In the genomic region with DNA sequence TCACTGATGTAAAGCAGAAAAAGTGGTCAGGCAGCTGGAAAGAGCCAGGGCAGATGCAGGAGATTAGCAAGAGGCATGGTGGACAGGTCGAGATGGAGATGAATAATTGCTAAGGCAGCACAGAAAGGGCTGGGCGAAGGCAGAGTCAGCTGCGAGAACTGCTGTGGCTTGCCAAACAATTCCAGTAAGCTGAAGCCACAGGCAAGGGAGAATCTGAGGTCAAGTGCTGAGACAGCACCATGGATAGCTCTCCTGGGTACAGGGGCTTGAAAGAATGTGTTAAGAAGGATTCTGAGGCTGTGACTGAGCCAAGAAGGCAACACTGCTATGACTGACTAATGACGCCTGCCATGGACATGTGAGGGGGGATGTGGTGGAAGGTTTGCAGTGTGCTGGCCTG, we compare ENCODE assay signal across 9 cellular contexts.
DNase-seq lines count a peak whose midpoint lies in the region; ATAC-seq, FAIRE-seq and TF ChIP-seq lines count a peak whose summit lies in the region.
"Had no signal": no experiment of that assay in that cellular context is flagged by ENCODE, and none has a peak within 500 bp of the region (broad histone marks: within the 10 kb centered on the region; RNA-seq: fewer than 3 reads in every experiment).

No MANE protein-coding gene starts in this region.

- no peak overlapping the region for H3K4me3 ChIP-seq in NB4 (ENCODE audit: low read depth, low read length)
- no peak overlapping the region for H3K4me3 ChIP-seq in endothelial cell of umbilical vein (replicated peaks in 1 of 3; ENCODE audit: insufficient read depth in 1 of 3, low read depth in 1 of 3, low read length in 3 of 3)
- H3K4me3 ChIP-seq in HepG2 (replicated peaks in 1 of 3; ENCODE audit: insufficient read depth in 1 of 3, low read depth in 2 of 3, low read length in 3 of 3): no peak overlapping the region

- 18% methylated on average over 4 of the region's 4 CpGs for WGBS in HepG2 (ENCODE audit: low lambda C conversion rate)

- H3K9me3 ChIP-seq in endothelial cell of umbilical vein (replicated peaks; ENCODE audit: control insufficient read depth, insufficient read depth, low read length): no peaks in the 10 kb centered on the region
- no peaks in the 10 kb centered on the region for H3K9me3 ChIP-seq in HepG2 (ENCODE audit: low read length)

- no peak overlapping the region for H3K9ac ChIP-seq in endothelial cell of umbilical vein (replicated peaks; ENCODE audit: extremely low read depth, insufficient read depth, low read length)
- no peak overlapping the region for H3K9ac ChIP-seq in HepG2 (ENCODE audit: insufficient read depth, low read depth, low read length)

- FAIRE-seq in endothelial cell of umbilical vein (lab: Jason Lieb, UNC) (peak; percentile 61), HepG2 (lab: Jason Lieb, UNC) (no peak)

- H3K9me1 ChIP-seq in endothelial cell of umbilical vein (replicated peaks; ENCODE audit: control insufficient read depth, extremely low read depth, insufficient read depth, low read length): no peaks in the 10 kb centered on the region

- H3K79me2 ChIP-seq in endothelial cell of umbilical vein (ENCODE audit: control insufficient read depth, insufficient read depth, low read length): no peaks in the 10 kb centered on the region
- no peaks in the 10 kb centered on the region for H3K79me2 ChIP-seq in HepG2 (ENCODE audit: insufficient read depth, low read length)

- TF ChIP-seq EP300 in HepG2 (IDR thresholded peaks at IDR 0.05; ENCODE audit: low read depth in 2 of 2, low read length in 2 of 2) (no peak), HepG2 (CRISPR knock-in tag; IDR thresholded peaks at IDR 0.05; ENCODE audit: borderline replicate concordance) (no peak)

- dilution Hi-C loops in endothelial cell of umbilical vein (cut with MboI; ENCODE audit: extremely low pct_ligation_motif_present, low sequenced_read_pairs): no loop called here

- CTCF ChIA-PET in endothelial cell of umbilical vein (lab: Charles Lee): interaction anchor here (0.7 to 2.2 kb wide), 4 partner anchors 10 to 113 kb away, joined by 3 to 7 read pairs (median 4); no protein-coding TSS in a partner anchor
- CTCF ChIA-PET in HepG2 (lab: Yijun Ruan, JAX; ENCODE audit: low intra/inter-chr PET ratio, low total read pairs): no interaction called here

- ATAC-seq in HepG2: no peak

- H3K36me3 ChIP-seq in endothelial cell of umbilical vein (ENCODE audit: control insufficient read depth in 2 of 2, extremely low read depth in 1 of 2, insufficient read depth in 2 of 2, low read length in 2 of 2) (no peaks in the 10 kb centered on the region), HepG2 (replicated peaks in 1 of 2; ENCODE audit: control insufficient read depth in 1 of 2, insufficient read depth in 2 of 2, low read length in 2 of 2) (no peaks in the 10 kb centered on the region)

- H3K27me3 ChIP-seq in endothelial cell of umbilical vein (ENCODE audit: control insufficient read depth in 2 of 2, insufficient read depth in 2 of 2, low read length in 2 of 2) (no peaks in the 10 kb centered on the region), HepG2 (ENCODE audit: control insufficient read depth in 1 of 2, insufficient read depth in 2 of 2, low read length in 2 of 2) (no peaks in the 10 kb centered on the region)

- intact Hi-C loops in endothelial cell of umbilical vein (cut with micrococcal nuclease): no loop called here
- intact Hi-C loops in HepG2 (cut with micrococcal nuclease; ENCODE audit: unreplicated experiment): no loop called here

- TF ChIP-seq RAD21 in HepG2 (CRISPR knock-in tag; IDR thresholded peaks at IDR 0.05): no peak

- BruUV-seq in endothelial cell of umbilical vein (replicated peaks; lab: Mats Ljungman, UMichigan): no TSS peak
- BruUV-seq in HepG2 (replicated peaks; lab: Mats Ljungman, UMichigan): no TSS peak

- TF ChIP-seq CTCF in AG09319 (IDR thresholded peaks at IDR 0.05; ENCODE audit: low read depth, low read length): no peak
- TF ChIP-seq CTCF in NB4 (IDR thresholded peaks at IDR 0.05; ENCODE audit: low read depth, low read length): no peak
- no peak for TF ChIP-seq CTCF in endothelial cell of umbilical vein (IDR thresholded peaks at IDR 0.05; ENCODE audit: extremely low read depth in 1 of 2, insufficient read depth in 1 of 2, low read depth in 1 of 2, low read length in 2 of 2)
- no peak for TF ChIP-seq CTCF in HepG2 (CRISPR knock-in tag; IDR thresholded peaks at IDR 0.05)

- POLR2A ChIA-PET in endothelial cell of umbilical vein (lab: Charles Lee) (no interaction called here), HepG2 (lab: Yijun Ruan, JAX) (no interaction called here)

- peak; percentile 28 for DNase-seq in AG09319 (ENCODE audit: extremely low read depth, low read depth)
- DNase-seq in NB4 (ENCODE audit: low read depth): peak; percentile 51
- DNase-seq in endothelial cell of umbilical vein (ENCODE audit: low read depth, low spot score): peak; percentile 41
- peak; percentile 17 for DNase-seq in HepG2 (ENCODE audit: low spot score)
- DNase-seq in NCI-H345 (lab: John Stamatoyannopoulos, UW): no peak
- DNase-seq in stimulated activated CD4-positive, alpha-beta T cell treated with anti-CD3 and anti-CD28 coated beads, Interleukin-4, amount 100 ng/mL, for 4 hours: no peak
- DNase-seq in NCI-H2227 treated with DMSO at 0.1 percent for 48 hours (lab: John Stamatoyannopoulos, UW): no peak
- no peak for DNase-seq in SKM-1 treated with dmso at 0.1 percent for 144 hours (lab: John Stamatoyannopoulos, UW; ENCODE audit: unreplicated experiment)
- DNase-seq: CD4-positive, alpha-beta memory T cell had no signal

- TF ChIP-seq POLR2A in NB4 (IDR thresholded peaks at IDR 0.05; ENCODE audit: extremely low read depth, insufficient read length): no peak
- TF ChIP-seq POLR2A in endothelial cell of umbilical vein (IDR thresholded peaks at IDR 0.05; ENCODE audit: low read depth, low read length): no peak
- no peak for TF ChIP-seq POLR2A in HepG2 (IDR thresholded peaks at IDR 0.05; ENCODE audit: insufficient read depth in 1 of 2, low read depth in 2 of 2, low read length in 2 of 2)

- H3K4me2 ChIP-seq in endothelial cell of umbilical vein (ENCODE audit: insufficient read depth, low read length) (no peak overlapping the region), HepG2 (ENCODE audit: low read depth, low read length) (no peak overlapping the region)

- no peak overlapping the region for H2AFZ ChIP-seq in endothelial cell of umbilical vein (ENCODE audit: low read depth, low read length)
- H2AFZ ChIP-seq in HepG2 (ENCODE audit: low read length): no peak overlapping the region

- H4K20me1 ChIP-seq in endothelial cell of umbilical vein (replicated peaks; ENCODE audit: control insufficient read depth, extremely low read depth, insufficient read depth, low read length): no peaks in the 10 kb centered on the region
- H4K20me1 ChIP-seq in HepG2 (ENCODE audit: insufficient read depth, low read length): no peaks in the 10 kb centered on the region

- in situ Hi-C loops in HepG2 (cut with HindIII; ENCODE audit: extremely low pct_ligation_motif_present, low pct_unique_long_range_greater_than_20kb): no loop called here

- H3K27ac ChIP-seq in endothelial cell of umbilical vein (ENCODE audit: insufficient read depth, low read depth, low read length) (no peak overlapping the region), HepG2 (ENCODE audit: extremely low read length, insufficient read depth, low read length) (no peak overlapping the region)

- H3K4me1 ChIP-seq in endothelial cell of umbilical vein (ENCODE audit: control insufficient read depth, extremely low read depth, insufficient read depth, low read length) (no peaks in the 10 kb centered on the region), HepG2 (ENCODE audit: insufficient read depth, low read length) (no peaks in the 10 kb centered on the region)

TF ChIP-seq in endothelial cell of umbilical vein, 7 proteins besides CTCF, POLR2A, EP300 and RAD21:
- TF ChIP-seq MAX (IDR thresholded peaks at IDR 0.05; ENCODE audit: insufficient read depth, insufficient read length): no peak
- no peak for TF ChIP-seq EZH2 (IDR thresholded peaks at IDR 0.05; ENCODE audit: borderline replicate concordance, low read depth, low read length, severe bottlenecking)
- TF ChIP-seq JUN (IDR thresholded peaks at IDR 0.05; ENCODE audit: borderline replicate concordance, insufficient read depth, insufficient read length, low read depth): no peak
- no peak for TF ChIP-seq FOS (IDR thresholded peaks at IDR 0.05; ENCODE audit: borderline replicate concordance, insufficient read depth, low read length)
- TF ChIP-seq GATA2 (IDR thresholded peaks at IDR 0.05; ENCODE audit: insufficient read depth, insufficient read length, low read depth, low read length): no peak
- no peak for TF ChIP-seq POLR2AphosphoS5 (IDR thresholded peaks at IDR 0.05; ENCODE audit: insufficient read depth, low read depth, low read length)
- no peak for TF ChIP-seq MYC (IDR thresholded peaks at IDR 0.05; ENCODE audit: low read depth, low read length)

TF ChIP-seq in HepG2, 621 proteins besides CTCF, POLR2A, EP300 and RAD21 (continues in another document):
- TF ChIP-seq KDM5B (CRISPR knock-in tag; IDR thresholded peaks at IDR 0.05; ENCODE audit: borderline replicate concordance) (no peak), ELF3 (CRISPR knock-in tag; IDR thresholded peaks at IDR 0.05) (no peak), REST (IDR thresholded peaks at IDR 0.05; ENCODE audit: borderline replicate concordance in 1 of 2, low read depth in 1 of 2, low read length in 2 of 2) (peak; percentile 45 to 90)

Comparison
In these comparisons a context has a peak if more than half of its experiments do, and no peak if none do; other contexts are left out.
1. DNase-seq: peak in AG09319 (single experiment), NB4 (single experiment), endothelial cell of umbilical vein (single experiment) and HepG2 (single experiment); none in NCI-H345 (single experiment), stimulated activated CD4-positive, alpha-beta T cell treated with anti-CD3 and anti-CD28 coated beads, Interleukin-4, amount 100 ng/mL, for 4 hours (0 of 2), NCI-H2227 treated with DMSO at 0.1 percent for 48 hours (single experiment) and SKM-1 treated with dmso at 0.1 percent for 144 hours (single experiment).